Comparison of ENCODE assay signal across 1 cellular context in genomic region chr1:85201340-85202091, GRCh38.
TF ChIP-seq lines count a peak whose summit lies in the region.

No MANE protein-coding gene starts in this region.

TF ChIP-seq in HepG2, 621 proteins besides CTCF, POLR2A, EP300 and RAD21 (continued from another document and continues in another):
- TF ChIP-seq ZNF263 (CRISPR knock-in tag; IDR thresholded peaks at IDR 0.05) = peak; percentile 3
- TF ChIP-seq NONO (IDR thresholded peaks at IDR 0.05) = no peak
- peak; percentile 67; the same call in 1 of the 2 replicates for TF ChIP-seq NONO (CRISPR knock-in tag; conservative IDR thresholded peaks at IDR 0.05)
- TF ChIP-seq ZNF570 (CRISPR knock-in tag; IDR thresholded peaks at IDR 0.05; ENCODE audit: borderline replicate concordance) = no peak
- no peak for TF ChIP-seq NPAS2 (CRISPR knock-in tag; IDR thresholded peaks at IDR 0.05; ENCODE audit: borderline replicate concordance)
- TF ChIP-seq ZNF468 (CRISPR knock-in tag; IDR thresholded peaks at IDR 0.05) = no peak
- 0 out of 2 replicates have a peak, but pooled peaks have one; percentile 30 for TF ChIP-seq MTERF4 (CRISPR knock-in tag; IDR thresholded peaks at IDR 0.05)
- TF ChIP-seq ZNF44 (CRISPR knock-in tag; IDR thresholded peaks at IDR 0.05) = no peak
- no peak for TF ChIP-seq MLXIP (CRISPR knock-in tag; IDR thresholded peaks at IDR 0.05; ENCODE audit: borderline replicate concordance)
- TF ChIP-seq ADNP (CRISPR knock-in tag; IDR thresholded peaks at IDR 0.05) = no peak
- no peak for TF ChIP-seq IRF2 (CRISPR knock-in tag; IDR thresholded peaks at IDR 0.05)
- TF ChIP-seq SMAD9 (CRISPR knock-in tag; IDR thresholded peaks at IDR 0.05) = no peak
- TF ChIP-seq FOSL1 (CRISPR knock-in tag; IDR thresholded peaks at IDR 0.05; ENCODE audit: borderline replicate concordance) = no peak
- TF ChIP-seq TARDBP (CRISPR knock-in tag; IDR thresholded peaks at IDR 0.05) = peak; percentile 55; the same call in 1 of the 2 replicates
- TF ChIP-seq NFE2 (CRISPR knock-in tag; IDR thresholded peaks at IDR 0.05) = no peak
- TF ChIP-seq ATF7 (IDR thresholded peaks at IDR 0.05) = no peak
- no peak for TF ChIP-seq ATF7 (CRISPR knock-in tag; IDR thresholded peaks at IDR 0.05)
- TF ChIP-seq BCL3 (CRISPR knock-in tag; IDR thresholded peaks at IDR 0.05) = no peak; the same call in 1 of the 2 replicates
- no peak; the same call in 1 of the 2 replicates for TF ChIP-seq ARHGAP35 (CRISPR knock-in tag; IDR thresholded peaks at IDR 0.05; ENCODE audit: borderline replicate concordance)
- no peak for TF ChIP-seq LRRFIP1 (CRISPR knock-in tag; conservative IDR thresholded peaks at IDR 0.05)
- no peak for TF ChIP-seq CCAR2 (optimal IDR thresholded peaks at IDR 0.05; ENCODE audit: low read depth, low read length)
- no peak for TF ChIP-seq KAT8 (CRISPR knock-in tag; IDR thresholded peaks at IDR 0.05)
- TF ChIP-seq NFKB2 (CRISPR knock-in tag; IDR thresholded peaks at IDR 0.05; ENCODE audit: borderline replicate concordance) = no peak
- TF ChIP-seq ZFP36L1 (CRISPR knock-in tag; IDR thresholded peaks at IDR 0.05) = no peak
- no peak for TF ChIP-seq SMYD3 (CRISPR knock-in tag; IDR thresholded peaks at IDR 0.05)
- TF ChIP-seq HNF4G (IDR thresholded peaks at IDR 0.05; ENCODE audit: borderline replicate concordance, low read depth, low read length) = 0 out of 2 replicates have a peak, but pooled peaks have one; percentile 18
- no peak for TF ChIP-seq HNF4G (CRISPR knock-in tag; IDR thresholded peaks at IDR 0.05; ENCODE audit: borderline replicate concordance, low read depth)
- TF ChIP-seq RNF2 (conservative IDR thresholded peaks at IDR 0.05; ENCODE audit: low read depth) = peak; percentile 24; the same call in 1 of the 2 replicates
- no peak for TF ChIP-seq ZNF678 (CRISPR knock-in tag; IDR thresholded peaks at IDR 0.05)
- TF ChIP-seq ERF (CRISPR knock-in tag; IDR thresholded peaks at IDR 0.05) = no peak; the same call in 1 of the 2 replicates
- peak; percentile 35; the same call in 1 of the 2 replicates for TF ChIP-seq TBX2 (CRISPR knock-in tag; IDR thresholded peaks at IDR 0.05; ENCODE audit: borderline replicate concordance)
- no peak for TF ChIP-seq FOXC1 (CRISPR knock-in tag; IDR thresholded peaks at IDR 0.05; ENCODE audit: borderline replicate concordance)
- no peak for TF ChIP-seq DBP (CRISPR knock-in tag; IDR thresholded peaks at IDR 0.05; ENCODE audit: not compliant biosample characterization)
- TF ChIP-seq HDAC6 (IDR thresholded peaks at IDR 0.05; ENCODE audit: low read depth, low read length) = no peak
- TF ChIP-seq ZNF558 (CRISPR knock-in tag; IDR thresholded peaks at IDR 0.05; ENCODE audit: borderline replicate concordance) = no peak
- TF ChIP-seq ZNF318 (CRISPR knock-in tag; IDR thresholded peaks at IDR 0.05) = no peak
- no peak for TF ChIP-seq TRIM24 (CRISPR knock-in tag; IDR thresholded peaks at IDR 0.05)
- no peak for TF ChIP-seq ZNF512 (CRISPR knock-in tag; IDR thresholded peaks at IDR 0.05)
- TF ChIP-seq ZNF879 (CRISPR knock-in tag; IDR thresholded peaks at IDR 0.05) = no peak
- TF ChIP-seq SMC3 (IDR thresholded peaks at IDR 0.05; ENCODE audit: low read length) = no peak
- TF ChIP-seq ZNF557 (CRISPR knock-in tag; IDR thresholded peaks at IDR 0.05) = no peak
- TF ChIP-seq IRF1 (CRISPR knock-in tag; IDR thresholded peaks at IDR 0.05; ENCODE audit: low read depth) = 0 out of 2 replicates have a peak, but pooled peaks have one; percentile 6
- TF ChIP-seq ZNF660 (CRISPR knock-in tag; IDR thresholded peaks at IDR 0.05; ENCODE audit: borderline replicate concordance, low read depth) = no peak
- no peak for TF ChIP-seq ZNF326 (CRISPR knock-in tag; IDR thresholded peaks at IDR 0.05; ENCODE audit: borderline replicate concordance)
- TF ChIP-seq ZNF546 (CRISPR knock-in tag; conservative IDR thresholded peaks at IDR 0.05) = no peak
- TF ChIP-seq ZNF776 (CRISPR knock-in tag; IDR thresholded peaks at IDR 0.05) = no peak
- no peak for TF ChIP-seq HCFC1 (IDR thresholded peaks at IDR 0.05; ENCODE audit: low read depth, low read length)
- TF ChIP-seq ZNF343 (CRISPR knock-in tag; IDR thresholded peaks at IDR 0.05) = no peak; the same call in 1 of the 2 replicates
